Comparison of ENCODE assay signal across 9 cellular contexts in the genomic region with DNA sequence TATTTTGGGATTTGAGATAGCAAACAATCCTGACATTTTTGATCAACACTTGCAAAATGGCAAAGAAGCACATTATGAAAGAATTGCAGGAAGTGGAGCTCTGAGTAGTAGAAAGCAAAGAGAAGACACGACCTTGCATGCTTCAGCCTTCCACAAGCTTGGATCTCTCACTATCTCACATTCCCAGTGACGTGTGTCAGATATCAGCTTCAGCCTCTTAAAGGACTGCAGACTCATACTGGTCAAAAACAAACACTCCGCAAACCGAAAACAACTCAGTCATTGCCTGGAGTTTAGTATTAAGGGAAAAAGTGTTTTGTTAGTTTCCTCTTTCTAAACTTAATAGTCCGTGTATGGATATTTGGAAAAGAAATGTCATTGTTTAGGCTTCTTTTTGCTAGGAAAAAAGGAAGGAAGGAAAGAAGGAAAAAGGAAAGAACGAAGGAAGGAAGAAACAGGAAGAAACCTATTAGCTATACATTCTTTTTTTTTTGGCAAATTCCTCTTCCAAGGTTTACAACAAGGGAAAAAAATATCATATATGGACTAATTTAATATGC. TPM values are rescaled to one million over a fixed set of nuclear protein-coding genes. Genes with fewer than 3 reads are reported as not detected.
DNase-seq lines count a peak whose midpoint lies in the region; ATAC-seq, FAIRE-seq and TF ChIP-seq lines count a peak whose summit lies in the region.
"Had no signal": no experiment of that assay in that cellular context is flagged by ENCODE, and none has a peak within 500 bp of the region (broad histone marks: within the 10 kb centered on the region; RNA-seq: fewer than 3 reads in every experiment).

No MANE protein-coding gene starts in this region.

- CTCF ChIA-PET in HEK293 (lab: Yijun Ruan, JAX) = interaction anchor here (0.5 to 0.7 kb wide), 3 partner anchors 16 to 82 kb away, joined by 3 read pairs; no protein-coding TSS in a partner anchor

- H3K4me3 ChIP-seq in HEK293 (ENCODE audit: low read depth, low read length) = no peak overlapping the region
- H3K4me3 ChIP-seq in small intestine (ENCODE audit: low read depth in 1 of 2, low read length in 2 of 2) = peak overlapping the region in 1 of 2 donors; percentile 23

- H3K27ac ChIP-seq in HEK293 (ENCODE audit: extremely low read depth, low read depth, low read length) = no peak overlapping the region
- peak overlapping the region in 1 of 2 donors; percentile 38 for H3K27ac ChIP-seq in small intestine (ENCODE audit: low read depth in 1 of 2, low read length in 1 of 2)

- no peak for ATAC-seq in HG03460 (IDR thresholded peaks at IDR 0.05; ENCODE audit: unreplicated experiment)
- ATAC-seq in HG02870 (IDR thresholded peaks at IDR 0.05; ENCODE audit: unreplicated experiment) = no peak

- FAIRE-seq in small intestine (lab: Jason Lieb, UNC) = peak; percentile 80
- FAIRE-seq: urothelium cell line had no signal

- H3K9me3 ChIP-seq in HEK293 (ENCODE audit: control insufficient read depth, insufficient read depth, low read depth, low read length) (no peaks in the 10 kb centered on the region), small intestine (ENCODE audit: control insufficient read depth, low read depth) (no peaks in the 10 kb centered on the region)

- DNase-seq in amniotic stem cell (lab: John Stamatoyannopoulos, UW) (peak; percentile 70), hepatic stellate cell (ENCODE audit: low spot score) (peak; percentile 37), small intestine (peak; percentile 86), amygdala (lab: John Stamatoyannopoulos, UW) (no peak)
- no peak for DNase-seq in activated CD4-positive, alpha-beta T cell treated with anti-CD3 and anti-CD28 coated beads, Interleukin-2, amount 50 U/mL, for 4 hours

- POLR2A ChIA-PET in HEK293 (lab: Yijun Ruan, JAX) = interaction anchor here (0.9 kb wide), 1 partner anchor 33 kb away, joined by 3 read pairs; a partner anchor contains a TSS

- no peak for TF ChIP-seq CTCF in HEK293 (tag by site-specific recombination; IDR thresholded peaks at IDR 0.05)

- H3K36me3 ChIP-seq in HEK293 (ENCODE audit: control insufficient read depth in 2 of 2, insufficient read depth in 1 of 2, low read length in 2 of 2) = no peaks in the 10 kb centered on the region
- no peaks in the 10 kb centered on the region for H3K36me3 ChIP-seq in small intestine (ENCODE audit: control insufficient read depth in 2 of 2, insufficient read depth in 2 of 2, low read length in 2 of 2)

- H3K4me1 ChIP-seq in HEK293 (ENCODE audit: control insufficient read depth, insufficient read depth, low read length) (peaks cover 17% of the 10 kb centered on the region), small intestine (ENCODE audit: control insufficient read depth in 2 of 2, insufficient read depth in 1 of 2, low read depth in 1 of 2, low read length in 1 of 2) (no peaks in the 10 kb centered on the region)

- no peaks in the 10 kb centered on the region for H3K27me3 ChIP-seq in small intestine (ENCODE audit: control insufficient read depth in 2 of 2, insufficient read depth in 2 of 2, low read length in 2 of 2)

- WGBS in small intestine, 3 donors = 9 to 17% (median 12%) methylated on average over 6 of the region's 6 CpGs

TF ChIP-seq in HEK293, 187 proteins besides CTCF, POLR2A, EP300 and RAD21 (continues in another document):
- TF ChIP-seq, protein P1, sequence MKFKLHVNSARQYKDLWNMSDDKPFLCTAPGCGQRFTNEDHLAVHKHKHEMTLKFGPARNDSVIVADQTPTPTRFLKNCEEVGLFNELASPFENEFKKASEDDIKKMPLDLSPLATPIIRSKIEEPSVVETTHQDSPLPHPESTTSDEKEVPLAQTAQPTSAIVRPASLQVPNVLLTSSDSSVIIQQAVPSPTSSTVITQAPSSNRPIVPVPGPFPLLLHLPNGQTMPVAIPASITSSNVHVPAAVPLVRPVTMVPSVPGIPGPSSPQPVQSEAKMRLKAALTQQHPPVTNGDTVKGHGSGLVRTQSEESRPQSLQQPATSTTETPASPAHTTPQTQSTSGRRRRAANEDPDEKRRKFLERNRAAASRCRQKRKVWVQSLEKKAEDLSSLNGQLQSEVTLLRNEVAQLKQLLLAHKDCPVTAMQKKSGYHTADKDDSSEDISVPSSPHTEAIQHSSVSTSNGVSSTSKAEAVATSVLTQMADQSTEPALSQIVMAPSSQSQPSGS (tag by site-specific recombination; IDR thresholded peaks at IDR 0.05; ENCODE audit: low read depth) = no peak
- TF ChIP-seq, protein P2, sequence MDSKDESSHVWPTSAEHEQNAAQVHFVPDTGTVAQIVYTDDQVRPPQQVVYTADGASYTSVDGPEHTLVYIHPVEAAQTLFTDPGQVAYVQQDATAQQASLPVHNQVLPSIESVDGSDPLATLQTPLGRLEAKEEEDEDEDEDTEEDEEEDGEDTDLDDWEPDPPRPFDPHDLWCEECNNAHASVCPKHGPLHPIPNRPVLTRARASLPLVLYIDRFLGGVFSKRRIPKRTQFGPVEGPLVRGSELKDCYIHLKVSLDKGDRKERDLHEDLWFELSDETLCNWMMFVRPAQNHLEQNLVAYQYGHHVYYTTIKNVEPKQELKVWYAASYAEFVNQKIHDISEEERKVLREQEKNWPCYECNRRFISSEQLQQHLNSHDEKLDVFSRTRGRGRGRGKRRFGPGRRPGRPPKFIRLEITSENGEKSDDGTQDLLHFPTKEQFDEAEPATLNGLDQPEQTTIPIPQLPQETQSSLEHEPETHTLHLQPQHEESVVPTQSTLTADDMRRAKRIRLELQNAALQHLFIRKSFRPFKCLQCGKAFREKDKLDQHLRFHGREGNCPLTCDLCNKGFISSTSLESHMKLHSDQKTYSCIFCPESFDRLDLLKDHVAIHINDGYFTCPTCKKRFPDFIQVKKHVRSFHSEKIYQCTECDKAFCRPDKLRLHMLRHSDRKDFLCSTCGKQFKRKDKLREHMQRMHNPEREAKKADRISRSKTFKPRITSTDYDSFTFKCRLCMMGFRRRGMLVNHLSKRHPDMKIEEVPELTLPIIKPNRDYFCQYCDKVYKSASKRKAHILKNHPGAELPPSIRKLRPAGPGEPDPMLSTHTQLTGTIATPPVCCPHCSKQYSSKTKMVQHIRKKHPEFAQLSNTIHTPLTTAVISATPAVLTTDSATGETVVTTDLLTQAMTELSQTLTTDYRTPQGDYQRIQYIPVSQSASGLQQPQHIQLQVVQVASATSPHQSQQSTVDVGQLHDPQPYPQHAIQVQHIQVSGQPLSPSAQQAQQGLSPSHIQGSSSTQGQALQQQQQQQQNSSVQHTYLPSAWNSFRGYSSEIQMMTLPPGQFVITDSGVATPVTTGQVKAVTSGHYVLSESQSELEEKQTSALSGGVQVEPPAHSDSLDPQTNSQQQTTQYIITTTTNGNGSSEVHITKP (tag by site-specific recombination; IDR thresholded peaks at IDR 0.05) = no peak
- no peak for TF ChIP-seq EGR2 (tag by site-specific recombination; IDR thresholded peaks at IDR 0.05; ENCODE audit: low read depth)
- no peak for TF ChIP-seq ZNF202 (tag by site-specific recombination; IDR thresholded peaks at IDR 0.05; ENCODE audit: borderline replicate concordance)
- TF ChIP-seq IKZF3 (tag by site-specific recombination; IDR thresholded peaks at IDR 0.05) = 0 out of 2 replicates have a peak, but pooled peaks have one; percentile 10
- TF ChIP-seq ZNF16 (tag by site-specific recombination; IDR thresholded peaks at IDR 0.05; ENCODE audit: low read depth) = no peak
- TF ChIP-seq ZNF423 (tag by site-specific recombination; IDR thresholded peaks at IDR 0.05) = no peak
- TF ChIP-seq, protein P3, sequence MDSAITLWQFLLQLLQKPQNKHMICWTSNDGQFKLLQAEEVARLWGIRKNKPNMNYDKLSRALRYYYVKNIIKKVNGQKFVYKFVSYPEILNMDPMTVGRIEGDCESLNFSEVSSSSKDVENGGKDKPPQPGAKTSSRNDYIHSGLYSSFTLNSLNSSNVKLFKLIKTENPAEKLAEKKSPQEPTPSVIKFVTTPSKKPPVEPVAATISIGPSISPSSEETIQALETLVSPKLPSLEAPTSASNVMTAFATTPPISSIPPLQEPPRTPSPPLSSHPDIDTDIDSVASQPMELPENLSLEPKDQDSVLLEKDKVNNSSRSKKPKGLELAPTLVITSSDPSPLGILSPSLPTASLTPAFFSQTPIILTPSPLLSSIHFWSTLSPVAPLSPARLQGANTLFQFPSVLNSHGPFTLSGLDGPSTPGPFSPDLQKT (IDR thresholded peaks at IDR 0.05; ENCODE audit: borderline replicate concordance, low read depth, low read length) = no peak
- TF ChIP-seq, protein P4, sequence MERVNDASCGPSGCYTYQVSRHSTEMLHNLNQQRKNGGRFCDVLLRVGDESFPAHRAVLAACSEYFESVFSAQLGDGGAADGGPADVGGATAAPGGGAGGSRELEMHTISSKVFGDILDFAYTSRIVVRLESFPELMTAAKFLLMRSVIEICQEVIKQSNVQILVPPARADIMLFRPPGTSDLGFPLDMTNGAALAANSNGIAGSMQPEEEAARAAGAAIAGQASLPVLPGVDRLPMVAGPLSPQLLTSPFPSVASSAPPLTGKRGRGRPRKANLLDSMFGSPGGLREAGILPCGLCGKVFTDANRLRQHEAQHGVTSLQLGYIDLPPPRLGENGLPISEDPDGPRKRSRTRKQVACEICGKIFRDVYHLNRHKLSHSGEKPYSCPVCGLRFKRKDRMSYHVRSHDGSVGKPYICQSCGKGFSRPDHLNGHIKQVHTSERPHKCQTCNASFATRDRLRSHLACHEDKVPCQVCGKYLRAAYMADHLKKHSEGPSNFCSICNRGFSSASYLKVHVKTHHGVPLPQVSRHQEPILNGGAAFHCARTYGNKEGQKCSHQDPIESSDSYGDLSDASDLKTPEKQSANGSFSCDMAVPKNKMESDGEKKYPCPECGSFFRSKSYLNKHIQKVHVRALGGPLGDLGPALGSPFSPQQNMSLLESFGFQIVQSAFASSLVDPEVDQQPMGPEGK (tag by site-specific recombination; IDR thresholded peaks at IDR 0.05) = no peak
- TF ChIP-seq, protein P5, sequence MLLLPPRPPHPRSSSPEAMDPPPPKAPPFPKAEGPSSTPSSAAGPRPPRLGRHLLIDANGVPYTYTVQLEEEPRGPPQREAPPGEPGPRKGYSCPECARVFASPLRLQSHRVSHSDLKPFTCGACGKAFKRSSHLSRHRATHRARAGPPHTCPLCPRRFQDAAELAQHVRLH (tag by site-specific recombination; IDR thresholded peaks at IDR 0.05) = no peak

RNA-seq across cellular contexts. Expression of a gene that starts 32.6 kb away (rescaled TPM):
- 100 to 1,000 TPM in 1 of 3 donors, 10 to 100 TPM in 2; 72.6 to 212 (median 97.3) TPM for polyA plus RNA-seq in small intestine

RNA-seq across cellular contexts. Expression of a gene that starts 48.1 kb away (rescaled TPM):
- polyA plus RNA-seq in small intestine = 10 to 100 TPM; 27.5 to 38.2 (median 32.4) TPM

Comparison
In these comparisons a context has a peak if more than half of its experiments do, and no peak if none do; other contexts are left out.
1. DNase-seq: peak in amniotic stem cell (single experiment), hepatic stellate cell (single experiment) and small intestine (single experiment); none in amygdala (0 of 56) and activated CD4-positive, alpha-beta T cell treated with anti-CD3 and anti-CD28 coated beads, Interleukin-2, amount 50 U/mL, for 4 hours (0 of 2).